ENCODE assay signal across 8 cellular contexts in the genomic region with DNA sequence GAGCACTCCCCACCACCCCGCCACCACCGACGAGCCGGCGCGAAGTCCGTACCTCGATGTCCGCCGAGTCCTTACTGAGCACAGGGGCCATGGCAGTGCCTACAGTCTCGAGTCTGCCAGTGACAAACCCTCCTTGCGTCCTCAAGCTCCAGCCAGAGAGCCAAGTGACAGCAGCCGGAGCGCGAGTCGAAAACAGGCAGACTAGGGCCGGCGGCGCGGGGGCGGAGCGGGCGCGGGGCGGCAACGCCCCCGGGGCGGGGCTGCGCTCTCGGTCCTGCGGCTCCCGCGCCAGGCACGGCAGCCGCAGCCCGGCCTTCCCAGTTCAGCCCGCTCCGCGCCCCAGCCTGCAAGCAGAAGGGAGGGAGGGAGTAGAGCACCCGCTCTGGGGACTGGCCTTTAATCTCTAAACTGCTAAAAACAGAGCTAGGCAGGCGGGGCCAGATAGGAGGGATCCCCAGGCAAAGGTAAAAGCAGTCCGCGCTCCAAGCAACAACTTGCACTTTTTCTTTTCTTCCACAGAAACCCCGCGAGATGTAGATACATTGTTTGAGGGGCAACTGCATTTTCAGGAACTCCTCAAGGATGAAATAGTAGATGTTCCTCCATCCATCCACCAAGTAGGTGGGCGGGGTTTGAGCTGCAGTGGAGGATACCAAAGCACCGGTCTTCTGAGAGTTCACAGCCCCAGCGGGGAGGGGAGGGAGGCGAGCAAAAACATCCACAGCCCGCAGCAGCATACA. TPM values are rescaled to one million over a fixed set of nuclear protein-coding genes. Genes with fewer than 3 reads are reported as not detected.
DNase-seq lines count a peak whose midpoint lies in the region; ATAC-seq and TF ChIP-seq lines count a peak whose summit lies in the region.

DPYD (minus strand) TSS at position 203 of the 740 bp plus-strand sequence; CDS start at position 91, 112 bp downstream.

- CTCF ChIA-PET in OCI-LY7 (lab: Charles Lee; ENCODE audit: unreplicated experiment), result interaction anchor here (0.7 to 1.0 kb wide), 2 partner anchors 20 to 66 kb away, joined by 3 read pairs; no protein-coding TSS in a partner anchor

- H4K20me1 ChIP-seq in OCI-LY7 (ENCODE audit: insufficient read depth, low read length), result no peaks in the 10 kb centered on the region

- intact Hi-C loops in OCI-LY7 (cut with micrococcal nuclease; ENCODE audit: unreplicated experiment), result loop anchor here (1.0 to 2.0 kb wide), 2 partner anchors 73 to 1198 kb away; no protein-coding TSS in a partner anchor

- H3K9ac ChIP-seq in HUES64 (ENCODE audit: low read depth, low read length), result peak within 1 kb of the TSS; percentile 61

- 0 out of 2 replicates have a peak, but pooled peaks cover 5% of the 10 kb centered on the region for H3K79me2 ChIP-seq in OCI-LY7 (ENCODE audit: insufficient read depth, low read depth, low read length)

- no peaks in the 10 kb centered on the region for H3K9me2 ChIP-seq in OCI-LY7 (ENCODE audit: insufficient read depth, low read length)

- H2AFZ ChIP-seq in OCI-LY7 (ENCODE audit: low read length), result peak within 1 kb of the TSS; percentile 97

- no TSS peak for BruUV-seq in OCI-LY7 (replicated peaks; lab: Mats Ljungman, UMichigan)

- H3K4me1 ChIP-seq in HUES64 (ENCODE audit: insufficient read depth, low read length) (peaks cover 16% of the 10 kb centered on the region; the same call in 1 of the 2 replicates), OCI-LY7 (ENCODE audit: insufficient read depth, low read length, poor library complexity, severe bottlenecking) (peaks cover 14% of the 10 kb centered on the region)

- no peak for TF ChIP-seq CTCF in OCI-LY7 (conservative IDR thresholded peaks at IDR 0.05; ENCODE audit: low read length)

- DNase-seq in D341Med (ENCODE audit: low spot score) (peak; percentile 94), OCI-LY7 (ENCODE audit: low spot score) (peak; percentile 90), activated T-cell treated with anti-CD3 and anti-CD28 coated beads for 24 hours (ENCODE audit: low read depth) (peak; percentile 73), epithelial cell of prostate (ENCODE audit: low read depth, low spot score) (no peak), mucosa of gallbladder (ENCODE audit: low spot score) (peak; percentile 90)
- DNase-seq in stimulated activated CD8-positive, alpha-beta memory T cell treated with anti-CD3 and anti-CD28 coated beads, Interleukin-4, amount 100 ng/mL, for 4 hours (ENCODE audit: low read depth in 2 of 2, low spot score in 1 of 2), result peak; percentile 53 to 58

- peaks cover 27% of the 10 kb centered on the region for H3K27me3 ChIP-seq in HUES64 (ENCODE audit: insufficient read depth, low read length)

- H3K4me2 ChIP-seq in OCI-LY7 (ENCODE audit: low read length), result peak within 1 kb of the TSS; percentile 82

- peak; percentile 89 for ATAC-seq in GM21515 (IDR thresholded peaks at IDR 0.05; ENCODE audit: unreplicated experiment)

- WGBS in HUES64, result under 1% methylated on average over 50 of the region's 50 CpGs

- peak within 1 kb of the TSS; percentile 74; the same call in 1 of the 2 replicates for H3K27ac ChIP-seq in HUES64 (ENCODE audit: low read depth, low read length)
- peak within 1 kb of the TSS; percentile 78 for H3K27ac ChIP-seq in OCI-LY7 (ENCODE audit: low read depth, low read length, poor library complexity, severe bottlenecking)
- peak within 1 kb of the TSS; percentile 33 for H3K27ac ChIP-seq in epithelial cell of prostate

- POLR2A ChIA-PET in OCI-LY7 (lab: Charles Lee), result interaction anchor here (0.7 to 2.1 kb wide), 8 partner anchors 9 to 1698 kb away, joined by 3 to 10 read pairs (median 4); no protein-coding TSS in a partner anchor

- H3K4me3 ChIP-seq in HUES64 (ENCODE audit: low read length), result peak within 1 kb of the TSS; percentile 72
- H3K4me3 ChIP-seq in OCI-LY7 (ENCODE audit: low read depth, low read length, poor library complexity, severe bottlenecking), result peak within 1 kb of the TSS; percentile 87

- H3K36me3 ChIP-seq in HUES64 (ENCODE audit: insufficient read depth, low read length) (no peaks in the 10 kb centered on the region), OCI-LY7 (ENCODE audit: insufficient read depth, low read length) (no peaks in the 10 kb centered on the region)

- no peaks in the 10 kb centered on the region for H3K9me3 ChIP-seq in HUES64 (ENCODE audit: insufficient read depth, low read depth, low read length)
- H3K9me3 ChIP-seq in OCI-LY7 (ENCODE audit: low read length), result no peaks in the 10 kb centered on the region

RNA-seq across cellular contexts. Expression of gene DPYD, which starts in this region (rescaled TPM):
- 0.70 TPM for polyA plus RNA-seq in HUES64 (2013, experiment 1 of 2)
- polyA plus RNA-seq in HUES64 (2013, experiment 2 of 2), result 0.51 TPM
- total RNA-seq in OCI-LY7 (2014; rRNA removed; shearing (Covaris generic)), result 3.9 and 5.5 TPM in 2 replicates
- total RNA-seq in OCI-LY7 (2022) (13.4 and 15.2 TPM in 2 replicates), mucosa of gallbladder (124 TPM)
